Comparison of ENCODE assay signal across 14 cellular contexts in the genomic region with DNA sequence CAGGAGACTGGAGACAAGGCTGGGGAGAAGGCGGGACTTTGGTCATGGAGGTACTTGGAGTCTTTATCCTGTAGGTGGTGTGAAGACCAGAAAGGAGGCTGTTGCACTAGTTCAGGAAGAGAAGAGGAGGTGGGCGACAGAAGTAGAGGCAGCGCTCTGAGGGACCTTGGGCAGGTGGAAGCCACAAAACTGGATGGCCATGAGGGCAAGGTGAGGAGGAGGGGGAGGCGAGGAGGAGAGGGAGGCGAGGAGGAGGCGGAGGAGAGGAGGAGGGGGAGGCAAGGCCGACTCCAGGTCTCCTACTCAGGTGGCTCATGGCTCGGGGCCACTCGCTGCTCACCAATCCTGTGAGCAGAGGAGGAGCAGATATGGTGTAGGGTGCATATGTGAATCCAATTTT.
DNase-seq lines count a peak whose midpoint lies in the region; ATAC-seq and TF ChIP-seq lines count a peak whose summit lies in the region.
"Had no signal": no experiment of that assay in that cellular context is flagged by ENCODE, and none has a peak within 500 bp of the region (broad histone marks: within the 10 kb centered on the region; RNA-seq: fewer than 3 reads in every experiment).

No MANE protein-coding gene starts in this region.

- 90 to 99% methylated on average over 9 of the region's 9 CpGs for WGBS in upper lobe of left lung, 2 donors

- peaks cover 1% of the 10 kb centered on the region for H3K36me3 Mint-ChIP-seq in chondrocyte (ENCODE audit: low read depth)

- CTCF ChIA-PET in PC-9 (lab: Charles Lee) = no interaction called here

- POLR2A ChIA-PET in PC-9 (lab: Charles Lee; ENCODE audit: unreplicated experiment) = no interaction called here

- no peaks in the 10 kb centered on the region for H3K9me3 ChIP-seq in PC-9 (ENCODE audit: insufficient read depth, low read depth)
- no peaks in the 10 kb centered on the region for H3K9me3 ChIP-seq in upper lobe of left lung

- H3K4me1 ChIP-seq in PC-9 (replicated peaks; ENCODE audit: insufficient read depth) (peaks cover 60% of the 10 kb centered on the region), upper lobe of left lung (peaks cover 0 to 21% (median 7%) of the 10 kb centered on the region in 4 donors)

- intact Hi-C loops in PC-9 (cut with micrococcal nuclease; ENCODE audit: unreplicated experiment) = loop anchor here (5.0 to 10.0 kb wide), 6 partner anchors 274 to 914 kb away; no protein-coding TSS in a partner anchor
- intact Hi-C loops in posterior vena cava (cut with DNase I) = no loop called here

- peaks cover 42% of the 10 kb centered on the region for H3K27me3 Mint-ChIP-seq in chondrocyte (ENCODE audit: low read depth)

- H3F3A ChIP-seq in PC-9 (ENCODE audit: insufficient read depth, low read depth) = peaks cover 28% of the 10 kb centered on the region

- H3K27me3 ChIP-seq in PC-9 (ENCODE audit: insufficient read depth, low read depth) = no peaks in the 10 kb centered on the region
- no peaks in the 10 kb centered on the region for H3K27me3 ChIP-seq in upper lobe of left lung

- H3K4me3 ChIP-seq in PC-9 (no peak overlapping the region), upper lobe of left lung (no peak overlapping the region)

- H3K4me2 ChIP-seq in PC-9 = peak overlapping the region; percentile 75

- H3K79me2 ChIP-seq in PC-9 (ENCODE audit: low read depth) = no peaks in the 10 kb centered on the region

- TF ChIP-seq CTCF in C4-2B (conservative IDR thresholded peaks at IDR 0.05) (no peak), PC-9 (conservative IDR thresholded peaks at IDR 0.05) (no peak), chondrocyte (IDR thresholded peaks at IDR 0.05) (peak; percentile 11), upper lobe of left lung (IDR thresholded peaks at IDR 0.05) (no peak)

- no TSS peak for BruUV-seq in PC-9 (replicated peaks; lab: Mats Ljungman, UMichigan)

- H3K4me1 Mint-ChIP-seq in chondrocyte (ENCODE audit: low read depth) = peaks cover 33% of the 10 kb centered on the region

- no peaks in the 10 kb centered on the region for H4K20me1 ChIP-seq in PC-9 (ENCODE audit: insufficient read depth)

- no peak overlapping the region for H3K4me3 Mint-ChIP-seq in chondrocyte (ENCODE audit: unreplicated experiment)
- H3K4me3 Mint-ChIP-seq: H9 had no signal

- no peaks in the 10 kb centered on the region for H3K9me3 Mint-ChIP-seq in chondrocyte (ENCODE audit: low read depth)

- no peak for ATAC-seq in upper lobe of left lung (ENCODE audit: low FRiP score in 2 of 2)
- ATAC-seq: SK-N-SH treated with all-trans-retinoic acid at 6 μM for 48 hours had no signal

- TF ChIP-seq EP300 in upper lobe of left lung (IDR thresholded peaks at IDR 0.05) = no peak

- no peak for TF ChIP-seq POLR2A in upper lobe of left lung (IDR thresholded peaks at IDR 0.05)

- H2AFZ ChIP-seq in PC-9 = no peak overlapping the region

- H3K36me3 ChIP-seq in PC-9 (ENCODE audit: low read depth) (no peaks in the 10 kb centered on the region), upper lobe of left lung (no peaks in the 10 kb centered on the region)

- H3K27ac ChIP-seq in C4-2B (peak overlapping the region; percentile 72; the same call in 1 of the 2 replicates), PC-9 (no peak overlapping the region), upper lobe of left lung (no peak overlapping the region)

- DNase-seq in PC-9 (no peak), chondrocyte (ENCODE audit: low spot score) (no peak), posterior vena cava (ENCODE audit: low spot score) (peak; percentile 28), COR-L47 (lab: John Stamatoyannopoulos, UW) (no peak), NCI-H1694 treated with DMSO at 0.1 percent for 48 hours (lab: John Stamatoyannopoulos, UW) (no peak), upper lobe of left lung (no peak), NOMO-1 (lab: John Stamatoyannopoulos, UW; ENCODE audit: unreplicated experiment in 2 of 2) (no peak)
- DNase-seq: GF-D8, H9, NCI-H1105 treated with DMSO at 0.1 percent for 48 hours, NCI-H1694, SIG-M5 had no signal

- no peak overlapping the region for H3K27ac Mint-ChIP-seq in chondrocyte (ENCODE audit: unreplicated experiment)
- H3K27ac Mint-ChIP-seq: H9 had no signal

- H3K9me2 ChIP-seq in PC-9 (ENCODE audit: insufficient read depth) = no peaks in the 10 kb centered on the region
